ENCODE assay signal across 8 cellular contexts in the genomic region with DNA sequence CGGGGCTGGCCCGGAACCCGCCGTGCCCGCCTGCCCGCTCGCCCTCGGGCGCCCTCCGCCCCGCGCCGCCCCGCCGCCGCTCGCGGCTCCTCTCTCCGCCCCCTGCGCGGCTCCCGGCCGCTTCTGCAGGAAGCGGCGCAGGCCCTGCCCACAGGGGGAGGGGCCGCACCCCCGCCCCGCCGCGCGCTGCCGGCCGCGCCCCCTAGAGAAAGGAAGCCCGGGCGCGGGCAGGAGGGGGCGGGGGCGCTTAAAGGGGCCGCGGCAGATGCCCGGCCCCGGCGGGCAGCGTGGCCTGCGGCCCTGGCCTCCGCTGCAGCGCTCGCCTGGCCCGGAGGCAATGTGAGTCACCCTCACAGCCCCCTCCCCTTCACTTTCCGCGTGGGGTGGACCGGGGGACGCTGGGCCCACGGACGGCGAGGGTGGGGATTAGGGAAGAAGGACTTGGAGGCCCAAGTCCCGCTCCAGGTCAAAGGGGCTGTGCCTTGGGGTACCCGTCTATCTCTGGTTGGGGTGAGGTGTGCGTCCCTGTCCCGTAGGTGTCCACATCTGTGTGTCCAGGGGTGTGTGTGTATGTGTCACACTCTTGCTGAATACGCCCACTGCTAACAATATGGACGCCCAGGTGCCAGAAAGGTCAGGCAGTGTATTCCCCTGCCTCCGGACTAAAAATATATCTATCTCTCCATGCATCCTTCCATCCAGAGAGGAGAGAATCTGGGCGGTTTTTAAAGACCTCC. TPM values are rescaled to one million over a fixed set of nuclear protein-coding genes. Genes with fewer than 3 reads are reported as not detected.
DNase-seq lines count a peak whose midpoint lies in the region; ATAC-seq and TF ChIP-seq lines count a peak whose summit lies in the region.

A gene with protein sequence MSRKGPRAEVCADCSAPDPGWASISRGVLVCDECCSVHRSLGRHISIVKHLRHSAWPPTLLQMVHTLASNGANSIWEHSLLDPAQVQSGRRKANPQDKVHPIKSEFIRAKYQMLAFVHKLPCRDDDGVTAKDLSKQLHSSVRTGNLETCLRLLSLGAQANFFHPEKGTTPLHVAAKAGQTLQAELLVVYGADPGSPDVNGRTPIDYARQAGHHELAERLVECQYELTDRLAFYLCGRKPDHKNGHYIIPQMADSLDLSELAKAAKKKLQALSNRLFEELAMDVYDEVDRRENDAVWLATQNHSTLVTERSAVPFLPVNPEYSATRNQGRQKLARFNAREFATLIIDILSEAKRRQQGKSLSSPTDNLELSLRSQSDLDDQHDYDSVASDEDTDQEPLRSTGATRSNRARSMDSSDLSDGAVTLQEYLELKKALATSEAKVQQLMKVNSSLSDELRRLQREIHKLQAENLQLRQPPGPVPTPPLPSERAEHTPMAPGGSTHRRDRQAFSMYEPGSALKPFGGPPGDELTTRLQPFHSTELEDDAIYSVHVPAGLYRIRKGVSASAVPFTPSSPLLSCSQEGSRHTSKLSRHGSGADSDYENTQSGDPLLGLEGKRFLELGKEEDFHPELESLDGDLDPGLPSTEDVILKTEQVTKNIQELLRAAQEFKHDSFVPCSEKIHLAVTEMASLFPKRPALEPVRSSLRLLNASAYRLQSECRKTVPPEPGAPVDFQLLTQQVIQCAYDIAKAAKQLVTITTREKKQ (minus strand): TSS at position 125 of the 737 bp plus-strand sequence. CDS start 270 bp downstream, outside the sequence.

- H3K27me3 ChIP-seq in DND-41 (ENCODE audit: insufficient read depth, low read length, poor library complexity): peaks cover 6% of the 10 kb centered on the region
- H3K27me3 ChIP-seq in ovary: no peaks in the 10 kb centered on the region
- no peaks in the 10 kb centered on the region for H3K27me3 ChIP-seq in tibial nerve

- H3K4me1 ChIP-seq in DND-41 (ENCODE audit: insufficient read depth, low read length) (peaks cover 78% of the 10 kb centered on the region), ovary (ENCODE audit: insufficient read depth) (peaks cover 29% of the 10 kb centered on the region), tibial nerve (peaks cover 0 to 84% (median 67%) of the 10 kb centered on the region in 4 donors)

- H3K4me3 Mint-ChIP-seq in activated naive CD8-positive, alpha-beta T cell treated with anti-CD3 and anti-CD28 coated beads, Interleukin-2, amount 10 ng/mL, durations not matched to agents 7 days and 5 days: peak within 1 kb of the TSS; percentile 97

- intact Hi-C loops in Right ventricle myocardium inferior (cut with DNase I): loop anchor here (2.0 kb wide), 1 partner anchor 23 kb away; no protein-coding TSS in a partner anchor
- intact Hi-C loops in ovary (cut with DNase I): loop anchor here in 1 of 4 donors (10.0 kb wide), 1 partner anchor 335 kb away; no protein-coding TSS in a partner anchor

- H3K4me1 Mint-ChIP-seq in activated naive CD8-positive, alpha-beta T cell treated with anti-CD3 and anti-CD28 coated beads, Interleukin-2, amount 10 ng/mL, durations not matched to agents 7 days and 5 days: peaks cover 52% of the 10 kb centered on the region

- H3K9me3 Mint-ChIP-seq in activated naive CD8-positive, alpha-beta T cell treated with anti-CD3 and anti-CD28 coated beads, Interleukin-2, amount 10 ng/mL, durations not matched to agents 7 days and 5 days: no peaks in the 10 kb centered on the region

- no peak for TF ChIP-seq CTCF in DND-41 (IDR thresholded peaks at IDR 0.05; ENCODE audit: borderline replicate concordance, extremely low read depth, low read length, poor library complexity, severe bottlenecking)
- no peak for TF ChIP-seq CTCF in ovary (IDR thresholded peaks at IDR 0.05)
- peak in 3 of 5 experiments; percentile 15 to 60 (median 15) for TF ChIP-seq CTCF in tibial nerve (IDR thresholded peaks at IDR 0.05)

- peak within 1 kb of the TSS; percentile 99 for H2AFZ ChIP-seq in DND-41 (ENCODE audit: low read depth, low read length)

- H4K20me1 ChIP-seq in DND-41 (ENCODE audit: insufficient read depth, low read length): peaks cover 46% of the 10 kb centered on the region

- POLR2A ChIA-PET in activated naive CD8-positive, alpha-beta T cell treated with anti-CD3 and anti-CD28 coated beads, Interleukin-2, amount 10 ng/mL, durations not matched to agents 7 days and 5 days (lab: Charles Lee): interaction anchor here (1.5 to 2.0 kb wide), 2 partner anchors 28 to 172 kb away, joined by 3 to 11 read pairs; no protein-coding TSS in a partner anchor

- TF ChIP-seq POLR2A in ovary (IDR thresholded peaks at IDR 0.05) (peak; percentile 27), tibial nerve (IDR thresholded peaks at IDR 0.05) (peak; percentile 87)

- 2 to 3% (median 3%) methylated on average over 34 to 65 of the region's 65 CpGs for WGBS in ovary, 3 donors
- WGBS in tibial nerve, 2 donors: 1 to 5% methylated on average over 15 to 37 of the region's 65 CpGs

- ATAC-seq in DND-41 (ENCODE audit: insufficient read depth, low read depth) (peak; percentile 70), Right ventricle myocardium inferior (peak; percentile 89)
- peak; percentile 64 for ATAC-seq in activated naive CD8-positive, alpha-beta T cell treated with anti-CD3 and anti-CD28 coated beads, Interleukin-2, amount 10 ng/mL, durations not matched to agents 7 days and 5 days (ENCODE audit: low read depth)

- H3K27ac ChIP-seq in DND-41 (ENCODE audit: low read length) (peak within 1 kb of the TSS; percentile 81), ovary (peak within 1 kb of the TSS; percentile 71 to 73), tibial nerve (peak within 1 kb of the TSS; percentile 84 to 97 (median 92))

- peak within 1 kb of the TSS; percentile 97 for H3K4me2 ChIP-seq in DND-41 (ENCODE audit: insufficient read depth, low read length)

- H3K9me3 ChIP-seq in DND-41 (ENCODE audit: insufficient read depth, low read length, severe bottlenecking) (no peaks in the 10 kb centered on the region), ovary (no peaks in the 10 kb centered on the region), tibial nerve (no peaks in the 10 kb centered on the region)

- H3K9ac ChIP-seq in DND-41 (ENCODE audit: low read depth, low read length): peak within 1 kb of the TSS; percentile 83

- H3K36me3 Mint-ChIP-seq in activated naive CD8-positive, alpha-beta T cell treated with anti-CD3 and anti-CD28 coated beads, Interleukin-2, amount 10 ng/mL, durations not matched to agents 7 days and 5 days: no peaks in the 10 kb centered on the region

- no peaks in the 10 kb centered on the region for H3K27me3 Mint-ChIP-seq in activated naive CD8-positive, alpha-beta T cell treated with anti-CD3 and anti-CD28 coated beads, Interleukin-2, amount 10 ng/mL, durations not matched to agents 7 days and 5 days

- H3K27ac Mint-ChIP-seq in activated naive CD8-positive, alpha-beta T cell treated with anti-CD3 and anti-CD28 coated beads, Interleukin-2, amount 10 ng/mL, durations not matched to agents 7 days and 5 days: peak within 1 kb of the TSS; percentile 90

- H3K79me2 ChIP-seq in DND-41 (ENCODE audit: insufficient read depth, low read length): peaks cover 55% of the 10 kb centered on the region

- H3K4me3 ChIP-seq in DND-41 (ENCODE audit: low read depth in 1 of 2, low read length in 2 of 2) (peak within 1 kb of the TSS; percentile 74 to 76), ovary (peak within 1 kb of the TSS; percentile 86), tibial nerve (peak within 1 kb of the TSS; percentile 81 to 97 (median 92))

- TF ChIP-seq EP300 in ovary (IDR thresholded peaks at IDR 0.05) (no peak), tibial nerve (IDR thresholded peaks at IDR 0.05) (peak in 1 of 2 donors; percentile 31)

- DNase-seq in DND-41: peak; percentile 87
- DNase-seq in HCEC 1CT: peak; percentile 88
- DNase-seq in NAMALWA (ENCODE audit: low spot score): peak; percentile 87
- DNase-seq in SKM-1 treated with dmso at 0.1 percent for 144 hours (lab: John Stamatoyannopoulos, UW; ENCODE audit: unreplicated experiment): peak; percentile 80
- DNase-seq in activated naive CD8-positive, alpha-beta T cell treated with anti-CD3 and anti-CD28 coated beads, Interleukin-2, amount 10 ng/mL, durations not matched to agents 7 days and 5 days: peak; percentile 92
- DNase-seq in Right ventricle myocardium inferior (ENCODE audit: missing footprints): peak; percentile 94
- DNase-seq in ovary: peak; percentile 81 to 90 (median 86)
- DNase-seq in tibial nerve (ENCODE audit: low spot score in 2 of 2): peak; percentile 69 to 77

- no peaks in the 10 kb centered on the region for H3K36me3 ChIP-seq in DND-41 (ENCODE audit: insufficient read depth, low read length)
- H3K36me3 ChIP-seq in ovary: no peaks in the 10 kb centered on the region
- no peaks in the 10 kb centered on the region for H3K36me3 ChIP-seq in tibial nerve

RNA-seq across cellular contexts. Expression of the gene that starts here (rescaled TPM):
- total RNA-seq in activated naive CD8-positive, alpha-beta T cell treated with anti-CD3 and anti-CD28 coated beads, Interleukin-2, amount 10 ng/mL, durations not matched to agents 7 days and 5 days: 10 to 100 TPM; 73.3 to 73.4 TPM
- total RNA-seq in Right ventricle myocardium inferior (33.0 TPM), ovary (10 to 100 TPM; 18.0 to 51.8 (median 39.2) TPM), tibial nerve (100 to 1,000 TPM in 1 of 4 donors, 10 to 100 TPM in 3; 51.3 to 100 (median 89.7) TPM)
- 10 to 100 TPM; 20.3 to 27.0 TPM for polyA plus RNA-seq in ovary

Comparison
In these comparisons a context has a peak if more than half of its experiments do, and no peak if none do; other contexts are left out.
1. Peak in every context shown above with its lines: DNase-seq, ATAC-seq, H3K4me3 ChIP-seq and H3K27ac ChIP-seq.
2. CTCF ChIP-seq: peak in tibial nerve (3 of 5); none in DND-41 (single experiment) and ovary (0 of 3).